ENCODE assay signal across 18 cellular contexts in genomic region chr17:16191604-16192003, GRCh38. TPM values are rescaled to one million over a fixed set of nuclear protein-coding genes. Genes with fewer than 3 reads are reported as not detected.
DNase-seq lines count a peak whose midpoint lies in the region; ATAC-seq and TF ChIP-seq lines count a peak whose summit lies in the region.
"Had no signal": no experiment of that assay in that cellular context is flagged by ENCODE, and none has a peak within 500 bp of the region (broad histone marks: within the 10 kb centered on the region; RNA-seq: fewer than 3 reads in every experiment).

No MANE protein-coding gene starts in this region.

- H3K9me3 Mint-ChIP-seq in activated naive CD8-positive, alpha-beta T cell (ENCODE audit: low read depth), result no peaks in the 10 kb centered on the region
- H3K9me3 Mint-ChIP-seq in activated naive CD8-positive, alpha-beta T cell treated with anti-CD3 and anti-CD28 coated beads, Interleukin-2, amount 50 U/mL, for 24 hours, result no peaks in the 10 kb centered on the region
- H3K9me3 Mint-ChIP-seq in activated T-helper 17 cell treated with anti-CD3 and anti-CD28 coated beads, Interleukin-2, amount 50 U/mL, for 72 hours, result no peaks in the 10 kb centered on the region

- ATAC-seq in activated naive CD8-positive, alpha-beta T cell treated with anti-CD3 and anti-CD28 coated beads, Interleukin-2, amount 50 U/mL, for 24 hours, result no peak
- no peak for ATAC-seq in activated T-helper 17 cell treated with anti-CD3 and anti-CD28 coated beads, Interleukin-2, amount 50 U/mL, for 72 hours (replicated peaks)
- ATAC-seq in HG03175 (IDR thresholded peaks at IDR 0.05; ENCODE audit: unreplicated experiment) (no peak), HG02884 (IDR thresholded peaks at IDR 0.05; ENCODE audit: unreplicated experiment) (no peak)

- DNase-seq in activated naive CD8-positive, alpha-beta T cell treated with anti-CD3 and anti-CD28 coated beads, Interleukin-2, amount 50 U/mL, for 24 hours, result no peak
- DNase-seq in epithelial cell of esophagus (ENCODE audit: low read depth) (peak; percentile 54), pulmonary artery endothelial cell (ENCODE audit: low read depth, low spot score) (peak; percentile 56), amygdala (lab: John Stamatoyannopoulos, UW) (no peak)
- DNase-seq: AML-193, DND-41, GDM1, HCEC 1CT, NCI-H146, NCI-H2081 treated with DMSO at 0.1 percent for 48 hours, NCI-H2227 treated with DMSO at 0.1 percent for 48 hours, NCI-H526 treated with DMSO at 0.1 percent for 48 hours, PC-9, Right ventricle myocardium superior had no signal

- no peaks in the 10 kb centered on the region for H3K27me3 Mint-ChIP-seq in activated naive CD8-positive, alpha-beta T cell
- no peaks in the 10 kb centered on the region for H3K27me3 Mint-ChIP-seq in activated naive CD8-positive, alpha-beta T cell treated with anti-CD3 and anti-CD28 coated beads, Interleukin-2, amount 50 U/mL, for 24 hours
- no peaks in the 10 kb centered on the region for H3K27me3 Mint-ChIP-seq in activated T-helper 17 cell treated with anti-CD3 and anti-CD28 coated beads, Interleukin-2, amount 50 U/mL, for 72 hours

- H3K27ac Mint-ChIP-seq in activated naive CD8-positive, alpha-beta T cell, result peak overlapping the region; percentile 3
- H3K27ac Mint-ChIP-seq in activated naive CD8-positive, alpha-beta T cell treated with anti-CD3 and anti-CD28 coated beads, Interleukin-2, amount 50 U/mL, for 24 hours, result no peak overlapping the region
- peak overlapping the region; percentile 26 for H3K27ac Mint-ChIP-seq in activated T-helper 17 cell treated with anti-CD3 and anti-CD28 coated beads, Interleukin-2, amount 50 U/mL, for 72 hours

- H3K4me3 Mint-ChIP-seq in activated naive CD8-positive, alpha-beta T cell, result no peak overlapping the region
- no peak overlapping the region for H3K4me3 Mint-ChIP-seq in activated naive CD8-positive, alpha-beta T cell treated with anti-CD3 and anti-CD28 coated beads, Interleukin-2, amount 50 U/mL, for 24 hours
- no peak overlapping the region for H3K4me3 Mint-ChIP-seq in activated T-helper 17 cell treated with anti-CD3 and anti-CD28 coated beads, Interleukin-2, amount 50 U/mL, for 72 hours

- H3K4me1 Mint-ChIP-seq in activated naive CD8-positive, alpha-beta T cell (ENCODE audit: low read depth), result peaks cover 28% of the 10 kb centered on the region
- H3K4me1 Mint-ChIP-seq in activated naive CD8-positive, alpha-beta T cell treated with anti-CD3 and anti-CD28 coated beads, Interleukin-2, amount 50 U/mL, for 24 hours, result peaks cover 7% of the 10 kb centered on the region
- H3K4me1 Mint-ChIP-seq in activated T-helper 17 cell treated with anti-CD3 and anti-CD28 coated beads, Interleukin-2, amount 50 U/mL, for 72 hours, result peaks cover 12% of the 10 kb centered on the region

- no peak for TF ChIP-seq CTCF in epithelial cell of esophagus (IDR thresholded peaks at IDR 0.05; ENCODE audit: insufficient read depth, low read depth, low read length, missing control alignments)

- H3K36me3 Mint-ChIP-seq in activated naive CD8-positive, alpha-beta T cell, result peaks cover 11% of the 10 kb centered on the region
- peaks cover 46% of the 10 kb centered on the region for H3K36me3 Mint-ChIP-seq in activated naive CD8-positive, alpha-beta T cell treated with anti-CD3 and anti-CD28 coated beads, Interleukin-2, amount 50 U/mL, for 24 hours (ENCODE audit: low read depth)
- peaks cover 77% of the 10 kb centered on the region for H3K36me3 Mint-ChIP-seq in activated T-helper 17 cell treated with anti-CD3 and anti-CD28 coated beads, Interleukin-2, amount 50 U/mL, for 72 hours (ENCODE audit: low read depth)

- H3K4me3 ChIP-seq in epithelial cell of esophagus (ENCODE audit: low read length), result no peak overlapping the region
- H3K4me3 ChIP-seq: PC-9 had no signal

RNA-seq across cellular contexts. Expression of gene NCOR1, which starts 23.7 kb away (rescaled TPM):
- total RNA-seq in activated T-helper 17 cell treated with anti-CD3 and anti-CD28 coated beads, Interleukin-2, amount 50 U/mL, for 72 hours, result 100 to 1,000 TPM; 112 to 144 TPM
- 96.1 and 138 TPM in 2 replicates for total RNA-seq in pulmonary artery endothelial cell

RNA-seq across cellular contexts. Expression of gene PIGL, which starts 25.4 kb away (rescaled TPM):
- total RNA-seq in activated T-helper 17 cell treated with anti-CD3 and anti-CD28 coated beads, Interleukin-2, amount 50 U/mL, for 72 hours, result 10 to 100 TPM; 35.5 to 38.7 TPM
- 8.7 and 18.4 TPM in 2 replicates for total RNA-seq in pulmonary artery endothelial cell

Comparison
In these comparisons a context has a peak if more than half of its experiments do, and no peak if none do; other contexts are left out.
1. DNase-seq: peak in epithelial cell of esophagus (single experiment) and pulmonary artery endothelial cell (single experiment); none in activated naive CD8-positive, alpha-beta T cell treated with anti-CD3 and anti-CD28 coated beads, Interleukin-2, amount 50 U/mL, for 24 hours (single experiment) and amygdala (0 of 56).